10 cellular contexts compared by ENCODE assay signal in genomic region chr16:24543949-24544348, GRCh38. TPM values are rescaled to one million over a fixed set of nuclear protein-coding genes. Genes with fewer than 3 reads are reported as not detected.
DNase-seq lines count a peak whose midpoint lies in the region; ATAC-seq and TF ChIP-seq lines count a peak whose summit lies in the region.
"Had no signal": no experiment of that assay in that cellular context is flagged by ENCODE, and none has a peak within 500 bp of the region (broad histone marks: within the 10 kb centered on the region; RNA-seq: fewer than 3 reads in every experiment).

No MANE protein-coding gene starts in this region.

- peaks cover 5% of the 10 kb centered on the region; the same call in 1 of the 2 replicates for H3F3A ChIP-seq in SU-DHL-6 (ENCODE audit: insufficient read depth)

- H3K9me3 Mint-ChIP-seq in activated T-cell treated with anti-CD3 and anti-CD28 coated beads, Interleukin-2, amount 50 U/mL, for 24 hours = no peaks in the 10 kb centered on the region
- H3K9me3 Mint-ChIP-seq in stimulated activated effector memory CD8-positive, alpha-beta T cell treated with anti-CD3 and anti-CD28 coated beads, Interleukin-12 subunit alpha, Interleukin-12 subunit beta, amount 100 ng/mL, for 72 hours = no peaks in the 10 kb centered on the region
- H3K9me3 Mint-ChIP-seq: dendritic cell treated with granulocyte-macrophage colony-stimulating factor and Interleukin-4, amounts not matched to agents 40 ng/mL and 50 ng/mL, for 4 days had no signal

- peaks cover 40% of the 10 kb centered on the region for H3K36me3 ChIP-seq in SU-DHL-6 (ENCODE audit: low read length)

- TF ChIP-seq CTCF in SU-DHL-6 (IDR thresholded peaks at IDR 0.05; ENCODE audit: insufficient read depth, low read length, poor library complexity, severe bottlenecking) (no peak), fibroblast of the aortic adventitia (IDR thresholded peaks at IDR 0.05; ENCODE audit: insufficient read depth, low read length) (no peak)

- no peaks in the 10 kb centered on the region for H3K27me3 Mint-ChIP-seq in activated T-cell treated with anti-CD3 and anti-CD28 coated beads, Interleukin-2, amount 50 U/mL, for 24 hours
- H3K27me3 Mint-ChIP-seq: dendritic cell treated with granulocyte-macrophage colony-stimulating factor and Interleukin-4, amounts not matched to agents 40 ng/mL and 50 ng/mL, for 4 days had no signal

- peaks cover 27% of the 10 kb centered on the region; the same call in 1 of the 2 replicates for H4K20me1 ChIP-seq in SU-DHL-6 (ENCODE audit: low read depth, low read length)

- H3K4me3 Mint-ChIP-seq in activated T-cell treated with anti-CD3 and anti-CD28 coated beads, Interleukin-2, amount 50 U/mL, for 24 hours = peak overlapping the region; percentile 100
- peak overlapping the region; percentile 98 for H3K4me3 Mint-ChIP-seq in stimulated activated effector memory CD8-positive, alpha-beta T cell treated with anti-CD3 and anti-CD28 coated beads, Interleukin-12 subunit alpha, Interleukin-12 subunit beta, amount 100 ng/mL, for 72 hours
- H3K4me3 Mint-ChIP-seq: dendritic cell treated with granulocyte-macrophage colony-stimulating factor and Interleukin-4, amounts not matched to agents 40 ng/mL and 50 ng/mL, for 4 days had no signal

- no peak for ATAC-seq in stimulated activated effector memory CD8-positive, alpha-beta T cell treated with anti-CD3 and anti-CD28 coated beads, Interleukin-12 subunit alpha, Interleukin-12 subunit beta, amount 100 ng/mL, for 72 hours
- ATAC-seq in GM19395 (IDR thresholded peaks at IDR 0.05; ENCODE audit: unreplicated experiment) = no peak

- DNase-seq in activated T-cell treated with anti-CD3 and anti-CD28 coated beads, Interleukin-2, amount 50 U/mL, for 24 hours = no peak
- no peak for DNase-seq in activated T-cell treated with anti-CD3 and anti-CD28 coated beads for 4 hours
- peak; percentile 13 for DNase-seq in fibroblast of the aortic adventitia (ENCODE audit: low read depth)
- DNase-seq in stimulated activated effector memory CD8-positive, alpha-beta T cell treated with anti-CD3 and anti-CD28 coated beads, Interleukin-12 subunit alpha, Interleukin-12 subunit beta, amount 100 ng/mL, for 72 hours (ENCODE audit: low spot score in 2 of 2) = no peak
- no peak for DNase-seq in NCI-H2227 (lab: John Stamatoyannopoulos, UW; ENCODE audit: unreplicated experiment)
- DNase-seq in C1 segment of cervical spinal cord (lab: John Stamatoyannopoulos, UW) = no peak

- H3K9me2 ChIP-seq in SU-DHL-6 (replicated peaks; ENCODE audit: insufficient read depth, low read length) = no peaks in the 10 kb centered on the region

- H3K79me2 ChIP-seq in SU-DHL-6 (ENCODE audit: insufficient read depth, low read length) = peaks cover 89% of the 10 kb centered on the region

- peak overlapping the region; percentile 97 for H3K4me2 ChIP-seq in SU-DHL-6 (ENCODE audit: low read depth, low read length, poor library complexity, severe bottlenecking)

- peak overlapping the region; percentile 5; the same call in 1 of the 2 replicates for H3K9ac ChIP-seq in SU-DHL-6 (ENCODE audit: low read length)

- H3K27ac ChIP-seq in SU-DHL-6 (ENCODE audit: low read depth, low read length) = no peak overlapping the region
- H3K27ac ChIP-seq: RWPE1 had no signal

- H3K36me3 Mint-ChIP-seq in activated T-cell treated with anti-CD3 and anti-CD28 coated beads, Interleukin-2, amount 50 U/mL, for 24 hours (ENCODE audit: low read depth) = peaks cover 90% of the 10 kb centered on the region
- peaks cover 100% of the 10 kb centered on the region for H3K36me3 Mint-ChIP-seq in stimulated activated effector memory CD8-positive, alpha-beta T cell treated with anti-CD3 and anti-CD28 coated beads, Interleukin-12 subunit alpha, Interleukin-12 subunit beta, amount 100 ng/mL, for 72 hours

- H2AFZ ChIP-seq in SU-DHL-6 (ENCODE audit: low read depth, low read length, severe bottlenecking) = no peak overlapping the region

- no peaks in the 10 kb centered on the region for H3K9me3 ChIP-seq in SU-DHL-6 (ENCODE audit: insufficient read depth, low read length)

- H3K4me3 ChIP-seq in SU-DHL-6 (ENCODE audit: insufficient read depth, low read length, poor library complexity, severe bottlenecking) (no peak overlapping the region), fibroblast of the aortic adventitia (ENCODE audit: low read depth, low read length) (peak overlapping the region; percentile 28)

- H3K27me3 ChIP-seq in SU-DHL-6 (ENCODE audit: low read length) = no peaks in the 10 kb centered on the region

- H3K27ac Mint-ChIP-seq in activated T-cell treated with anti-CD3 and anti-CD28 coated beads, Interleukin-2, amount 50 U/mL, for 24 hours = peak overlapping the region; percentile 71
- H3K27ac Mint-ChIP-seq in stimulated activated effector memory CD8-positive, alpha-beta T cell treated with anti-CD3 and anti-CD28 coated beads, Interleukin-12 subunit alpha, Interleukin-12 subunit beta, amount 100 ng/mL, for 72 hours = peak overlapping the region; percentile 65
- H3K27ac Mint-ChIP-seq: dendritic cell treated with granulocyte-macrophage colony-stimulating factor and Interleukin-4, amounts not matched to agents 40 ng/mL and 50 ng/mL, for 4 days had no signal

- H3K4me1 Mint-ChIP-seq in activated T-cell treated with anti-CD3 and anti-CD28 coated beads, Interleukin-2, amount 50 U/mL, for 24 hours (ENCODE audit: low read depth) = peaks cover 57% of the 10 kb centered on the region
- H3K4me1 Mint-ChIP-seq in stimulated activated effector memory CD8-positive, alpha-beta T cell treated with anti-CD3 and anti-CD28 coated beads, Interleukin-12 subunit alpha, Interleukin-12 subunit beta, amount 100 ng/mL, for 72 hours = peaks cover 45% of the 10 kb centered on the region

RNA-seq across cellular contexts. Expression of gene RBBP6, which starts 4.6 kb away (rescaled TPM):
- 30.7 and 37.6 TPM in 2 replicates for total RNA-seq in fibroblast of the aortic adventitia (ENCODE audit: low replicate concordance)
